12 cellular contexts compared by ENCODE assay signal in genomic region chr1:201399018-201399351, GRCh38. TPM values are rescaled to one million over a fixed set of nuclear protein-coding genes. Genes with fewer than 3 reads are reported as not detected.
DNase-seq lines count a peak whose midpoint lies in the region; ATAC-seq and TF ChIP-seq lines count a peak whose summit lies in the region.
"Had no signal": no experiment of that assay in that cellular context is flagged by ENCODE, and none has a peak within 500 bp of the region (broad histone marks: within the 10 kb centered on the region; RNA-seq: fewer than 3 reads in every experiment).

TSS of gene LAD1 (minus strand) at chr1:201399324. CDS start at chr1:201399306, 18 bp downstream.

- no peaks in the 10 kb centered on the region for H3K4me1 Mint-ChIP-seq in T-helper 17 cell

- intact Hi-C loops in transverse colon (cut with DNase I; ENCODE audit: low total_unique reads) = no loop called here

- no peak for ATAC-seq in T-helper 17 cell
- no peak for ATAC-seq in foreskin keratinocyte
- no peak for ATAC-seq in GM18870 (IDR thresholded peaks at IDR 0.05; ENCODE audit: unreplicated experiment)
- no peak for ATAC-seq in GM21737 (IDR thresholded peaks at IDR 0.05; ENCODE audit: unreplicated experiment)

- peaks cover 30% of the 10 kb centered on the region for H3K4me1 ChIP-seq in foreskin keratinocyte
- peaks cover 0 to 51% (median 28%) of the 10 kb centered on the region in 4 donors for H3K4me1 ChIP-seq in transverse colon

- TF ChIP-seq POLR2A in transverse colon (IDR thresholded peaks at IDR 0.05) = no peak

- no peaks in the 10 kb centered on the region for H3K27me3 ChIP-seq in foreskin keratinocyte
- H3K27me3 ChIP-seq in transverse colon = peaks cover 23% of the 10 kb centered on the region

- H3K36me3 Mint-ChIP-seq in T-helper 17 cell (ENCODE audit: low read depth) = peaks cover 6% of the 10 kb centered on the region

- H3K27me3 Mint-ChIP-seq in T-helper 17 cell = peaks cover 47% of the 10 kb centered on the region

- H3K4me3 ChIP-seq in transverse colon = peak within 1 kb of the TSS; percentile 13 to 62 (median 47)

- WGBS in transverse colon (ENCODE audit: low coverage in 1 of 2), 2 donors = 15% methylated on average over 21 of the region's 25 CpGs; no CpG with 5 or more reads in 1 of the 2 donors

- peak within 1 kb of the TSS; percentile 49 for H3K4me3 Mint-ChIP-seq in T-helper 17 cell
- H3K4me3 Mint-ChIP-seq: activated T-helper 1 cell treated with anti-CD3 and anti-CD28 coated beads, Interleukin-12 subunit alpha, Interleukin-12 subunit beta, Interleukin-2, Interleukin-4 antibody, amounts not matched to agents 30 ng/mL and 10 ng/mL and 1 ng/mL, durations not matched to agents 14 hours and 24 hours and 36 hours had no signal

- in situ Hi-C loops in transverse colon (cut with MboI; ENCODE audit: low pct_ligation_motif_present in 1 of 4, low pct_unique_long_range_greater_than_20kb in 1 of 4, low sequenced_read_pairs in 3 of 4) = no loop called here

- H3K9me3 ChIP-seq in T-helper 17 cell (ENCODE audit: control insufficient read depth, low read length, poor library complexity, severe bottlenecking) = no peaks in the 10 kb centered on the region
- no peaks in the 10 kb centered on the region for H3K9me3 ChIP-seq in transverse colon

- no peak within 1 kb of the TSS for H3K27ac Mint-ChIP-seq in T-helper 17 cell
- H3K27ac Mint-ChIP-seq: activated T-helper 1 cell treated with anti-CD3 and anti-CD28 coated beads, Interleukin-12 subunit alpha, Interleukin-12 subunit beta, Interleukin-2, Interleukin-4 antibody, amounts not matched to agents 30 ng/mL and 10 ng/mL and 1 ng/mL, durations not matched to agents 14 hours and 24 hours and 36 hours had no signal

- no peak for TF ChIP-seq EP300 in transverse colon (IDR thresholded peaks at IDR 0.05; ENCODE audit: low read depth)

- TF ChIP-seq CTCF in foreskin keratinocyte (conservative IDR thresholded peaks at IDR 0.05) = no peak
- TF ChIP-seq CTCF in transverse colon (IDR thresholded peaks at IDR 0.05) = no peak

- H3K36me3 ChIP-seq in transverse colon = no peaks in the 10 kb centered on the region
- H3K36me3 ChIP-seq: WERI-Rb-1 had no signal

- H3K27ac ChIP-seq in foreskin keratinocyte (peak within 1 kb of the TSS; percentile 65), transverse colon (peak within 1 kb of the TSS; percentile 82 to 90 (median 88))
- H3K27ac ChIP-seq: WERI-Rb-1 had no signal

- no peak for DNase-seq in T-helper 17 cell
- no peak for DNase-seq in foreskin keratinocyte
- DNase-seq in mucosa of gallbladder (ENCODE audit: low spot score) = no peak
- DNase-seq in transverse colon = no peak
- no peak for DNase-seq in NCI-H226
- no peak for DNase-seq in DMS 273 treated with DMSO at 0.1 percent for 48 hours (lab: John Stamatoyannopoulos, UW)
- DNase-seq: KG1, WERI-Rb-1 had no signal

RNA-seq across cellular contexts. Expression of gene LAD1, which starts in this region (rescaled TPM):
- total RNA-seq in T-helper 17 cell (not detected), foreskin keratinocyte (233 and 240 TPM in 2 replicates), mucosa of gallbladder (272 TPM), transverse colon (100 to 1,000 TPM; 142 to 215 (median 177) TPM)
- polyA plus RNA-seq in foreskin keratinocyte = 251 and 256 TPM in 2 replicates
- total RNA-seq: activated T-helper 1 cell treated with anti-CD3 and anti-CD28 coated beads, Interleukin-12 subunit alpha, Interleukin-12 subunit beta, Interleukin-2, Interleukin-4 antibody, amounts not matched to agents 30 ng/mL and 10 ng/mL and 1 ng/mL, durations not matched to agents 14 hours and 24 hours and 36 hours; cerebellum had no signal

Comparison
In these comparisons a context has a peak if more than half of its experiments do, and no peak if none do; other contexts are left out.
1. RNA of gene LAD1 (total RNA-seq): 272 TPM in mucosa of gallbladder (single experiment), 233 to 240 TPM in foreskin keratinocyte and 142 to 215 TPM in transverse colon; not detected in T-helper 17 cell; every median in the first group is over 100 times any median in the second.